Comparison of ENCODE assay signal across 12 cellular contexts in the genomic region with DNA sequence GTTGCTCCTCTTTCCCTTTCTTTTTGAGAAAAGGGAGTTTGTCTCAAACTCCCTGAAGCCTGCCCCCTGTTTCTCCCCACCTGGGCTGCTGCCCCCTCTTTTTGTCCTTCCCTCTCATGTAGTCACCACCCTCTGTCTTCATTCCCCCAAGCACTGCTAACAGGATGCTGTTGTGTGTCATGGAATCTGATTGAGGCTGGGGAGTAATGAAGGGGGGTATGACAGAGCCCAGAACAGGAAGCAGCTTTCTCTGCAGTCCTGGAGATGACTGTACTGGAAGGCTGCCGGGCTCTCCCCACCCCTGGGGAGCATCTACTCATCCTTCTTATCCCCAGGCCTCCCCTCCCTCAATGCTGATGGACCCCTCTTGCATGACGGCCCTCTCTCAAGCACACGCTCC.
DNase-seq lines count a peak whose midpoint lies in the region; ATAC-seq, FAIRE-seq and TF ChIP-seq lines count a peak whose summit lies in the region.
"Had no signal": no experiment of that assay in that cellular context is flagged by ENCODE, and none has a peak within 500 bp of the region (broad histone marks: within the 10 kb centered on the region; RNA-seq: fewer than 3 reads in every experiment).

No MANE protein-coding gene starts in this region.

- H3K27me3 ChIP-seq in DND-41 (ENCODE audit: insufficient read depth, low read length, poor library complexity) (peaks cover 27% of the 10 kb centered on the region), endothelial cell of umbilical vein (ENCODE audit: control insufficient read depth in 2 of 2, insufficient read depth in 2 of 2, low read length in 2 of 2) (peaks cover 0 to 2% of the 10 kb centered on the region in 2 experiments), trophoblast cell (ENCODE audit: insufficient read depth, low read length) (no peaks in the 10 kb centered on the region), SJCRH30 (no peaks in the 10 kb centered on the region), HAP-1 (ENCODE audit: low read depth) (peaks cover 6% of the 10 kb centered on the region; the same call in 1 of the 2 replicates)
- H3K27me3 ChIP-seq: cardiac muscle cell, tibial artery had no signal

- no peaks in the 10 kb centered on the region for H3K79me2 ChIP-seq in DND-41 (ENCODE audit: insufficient read depth, low read length)
- H3K79me2 ChIP-seq in endothelial cell of umbilical vein (ENCODE audit: control insufficient read depth, insufficient read depth, low read length): no peaks in the 10 kb centered on the region
- no peaks in the 10 kb centered on the region for H3K79me2 ChIP-seq in trophoblast cell (ENCODE audit: control insufficient read depth, insufficient read depth, low read length, poor library complexity)

- no peak overlapping the region for H4K8ac ChIP-seq in trophoblast cell (ENCODE audit: low read depth, low read length)

- peak overlapping the region; percentile 34 for H2BK120ac ChIP-seq in trophoblast cell (ENCODE audit: insufficient read depth, low read length, poor library complexity)

- peaks cover 17% of the 10 kb centered on the region for H3K79me1 ChIP-seq in trophoblast cell (ENCODE audit: low read length)

- in situ Hi-C loops in HAP-1 (cut with MboI; ENCODE audit: low sequenced_read_pairs): no loop called here

- H3K4me2 ChIP-seq in DND-41 (ENCODE audit: insufficient read depth, low read length) (no peak overlapping the region), endothelial cell of umbilical vein (ENCODE audit: insufficient read depth, low read length) (peak overlapping the region; percentile 43), trophoblast cell (ENCODE audit: low read length) (no peak overlapping the region)

- H2AK5ac ChIP-seq in trophoblast cell (ENCODE audit: low read length): no peak overlapping the region

- peak overlapping the region; percentile 50 for H4K91ac ChIP-seq in trophoblast cell (ENCODE audit: low read depth, low read length)

- H3K14ac ChIP-seq in trophoblast cell (ENCODE audit: low read length): no peak overlapping the region

- no peak overlapping the region for H4K12ac ChIP-seq in trophoblast cell (ENCODE audit: low read depth, low read length)

- peak overlapping the region; percentile 35 for H2BK5ac ChIP-seq in trophoblast cell (ENCODE audit: low read depth, low read length, poor library complexity)

- dilution Hi-C loops in endothelial cell of umbilical vein (cut with MboI; ENCODE audit: extremely low pct_ligation_motif_present, low sequenced_read_pairs): no loop called here

- no peaks in the 10 kb centered on the region for H3K9me3 ChIP-seq in DND-41 (ENCODE audit: insufficient read depth, low read length, severe bottlenecking)
- H3K9me3 ChIP-seq in endothelial cell of umbilical vein (replicated peaks; ENCODE audit: control insufficient read depth, insufficient read depth, low read length): no peaks in the 10 kb centered on the region
- H3K9me3 ChIP-seq in trophoblast cell (ENCODE audit: insufficient read depth, low read depth, low read length): peaks cover 3% of the 10 kb centered on the region
- H3K9me3 ChIP-seq in SJCRH30 (replicated peaks): no peaks in the 10 kb centered on the region
- H3K9me3 ChIP-seq in HAP-1: no peaks in the 10 kb centered on the region
- H3K9me3 ChIP-seq: tibial artery had no signal

- H3K9ac ChIP-seq in DND-41 (ENCODE audit: low read depth, low read length): no peak overlapping the region
- H3K9ac ChIP-seq in endothelial cell of umbilical vein (replicated peaks; ENCODE audit: extremely low read depth, insufficient read depth, low read length): peak overlapping the region; percentile 14
- no peak overlapping the region for H3K9ac ChIP-seq in trophoblast cell (ENCODE audit: low read length)

- no peak overlapping the region for H3K4ac ChIP-seq in trophoblast cell (ENCODE audit: low read depth, low read length)

- peak; percentile 69 for FAIRE-seq in RCC 7860 (lab: Jason Lieb, UNC)
- FAIRE-seq in endothelial cell of umbilical vein (lab: Jason Lieb, UNC): peak; percentile 93

- no CpG with 5 or more reads among the region's 3 CpGs for WGBS in trophoblast cell (ENCODE audit: extremely low coverage, insufficient coverage, insufficient read length)

- H3K9me1 ChIP-seq in endothelial cell of umbilical vein (replicated peaks; ENCODE audit: control insufficient read depth, extremely low read depth, insufficient read depth, low read length): no peaks in the 10 kb centered on the region

- no TSS peak for BruUV-seq in endothelial cell of umbilical vein (replicated peaks; lab: Mats Ljungman, UMichigan)

- H3K4me3 ChIP-seq in DND-41 (ENCODE audit: low read depth in 1 of 2, low read length in 2 of 2) (no peak overlapping the region), endothelial cell of umbilical vein (replicated peaks in 1 of 3; ENCODE audit: insufficient read depth in 1 of 3, low read depth in 1 of 3, low read length in 3 of 3) (no peak overlapping the region), trophoblast cell (ENCODE audit: low read depth, low read length) (no peak overlapping the region), SJCRH30 (no peak overlapping the region), HAP-1 (no peak overlapping the region)
- H3K4me3 ChIP-seq: cardiac muscle cell, tibial artery had no signal

- peak overlapping the region; percentile 23 for H2BK12ac ChIP-seq in trophoblast cell (ENCODE audit: low read length)

- POLR2A ChIA-PET in endothelial cell of umbilical vein (lab: Charles Lee): no interaction called here

- H3K23ac ChIP-seq in trophoblast cell (ENCODE audit: low read length): no peak overlapping the region

- intact Hi-C loops in endothelial cell of umbilical vein (cut with micrococcal nuclease): loop anchor here (1.0 to 5.0 kb wide), 3 partner anchors 22 to 182 kb away; partner anchors contain the start of gene ABHD5

- DNase-seq in DND-41: no peak
- DNase-seq in RCC 7860 (ENCODE audit: low spot score): peak; percentile 82
- peak; percentile 84 for DNase-seq in endothelial cell of umbilical vein (ENCODE audit: low read depth, low spot score)
- no peak for DNase-seq in trophoblast cell
- DNase-seq in SJCRH30: no peak
- DNase-seq in HAP-1 (ENCODE audit: low spot score in 2 of 2): no peak
- DNase-seq: DMS79 treated with DMSO at 0.1 percent for 48 hours; stimulated activated CD4-positive, alpha-beta T cell treated with anti-CD3 and anti-CD28 coated beads, Interleukin-4, amount 100 ng/mL, for 1 hour; tibial artery had no signal

- H3K36me3 ChIP-seq in DND-41 (ENCODE audit: insufficient read depth, low read length): no peaks in the 10 kb centered on the region
- no peaks in the 10 kb centered on the region for H3K36me3 ChIP-seq in endothelial cell of umbilical vein (ENCODE audit: control insufficient read depth in 2 of 2, extremely low read depth in 1 of 2, insufficient read depth in 2 of 2, low read length in 2 of 2)
- no peaks in the 10 kb centered on the region for H3K36me3 ChIP-seq in trophoblast cell (ENCODE audit: control insufficient read depth in 1 of 2, insufficient read depth in 2 of 2, low read length in 2 of 2)
- H3K36me3 ChIP-seq in SJCRH30: no peaks in the 10 kb centered on the region
- H3K36me3 ChIP-seq in HAP-1 (replicated peaks): no peaks in the 10 kb centered on the region
- H3K36me3 ChIP-seq: cardiac muscle cell, tibial artery had no signal

- H2AFZ ChIP-seq in DND-41 (ENCODE audit: low read depth, low read length): no peak overlapping the region
- H2AFZ ChIP-seq in endothelial cell of umbilical vein (ENCODE audit: low read depth, low read length): peak overlapping the region; percentile 63
- no peak overlapping the region for H2AFZ ChIP-seq in trophoblast cell (ENCODE audit: insufficient read depth, low read length, poor library complexity)

- H3K4me1 ChIP-seq in DND-41 (ENCODE audit: insufficient read depth, low read length) (no peaks in the 10 kb centered on the region), endothelial cell of umbilical vein (ENCODE audit: control insufficient read depth, extremely low read depth, insufficient read depth, low read length) (peaks cover 49% of the 10 kb centered on the region), trophoblast cell (ENCODE audit: control insufficient read depth in 1 of 2, insufficient read depth in 2 of 2, low read length in 2 of 2) (peaks cover 18 to 28% of the 10 kb centered on the region in 2 experiments), SJCRH30 (no peaks in the 10 kb centered on the region), HAP-1 (no peaks in the 10 kb centered on the region)

- peak; percentile 28 for TF ChIP-seq POLR2A in endothelial cell of umbilical vein (IDR thresholded peaks at IDR 0.05; ENCODE audit: low read depth, low read length)
- TF ChIP-seq POLR2A in GM18505 (IDR thresholded peaks at IDR 0.05; ENCODE audit: borderline replicate concordance, extremely low read depth, insufficient read depth, insufficient read length): no peak

- TF ChIP-seq CTCF in DND-41 (IDR thresholded peaks at IDR 0.05; ENCODE audit: borderline replicate concordance, extremely low read depth, low read length, poor library complexity, severe bottlenecking) (no peak), endothelial cell of umbilical vein (IDR thresholded peaks at IDR 0.05; ENCODE audit: extremely low read depth in 1 of 2, insufficient read depth in 1 of 2, low read depth in 1 of 2, low read length in 2 of 2) (no peak)

- CTCF ChIA-PET in endothelial cell of umbilical vein (lab: Charles Lee): interaction anchor here (1.3 to 11.9 kb wide), 2 partner anchors 16 to 28 kb away, joined by 4 to 140 read pairs; no protein-coding TSS in a partner anchor

- peak overlapping the region; percentile 38 for H3K18ac ChIP-seq in trophoblast cell (ENCODE audit: low read length)

- H3K27ac ChIP-seq in DND-41 (ENCODE audit: low read length) (no peak overlapping the region), endothelial cell of umbilical vein (ENCODE audit: insufficient read depth, low read depth, low read length) (peak overlapping the region; percentile 82), trophoblast cell (ENCODE audit: low read depth, low read length) (peak overlapping the region; percentile 51), SJCRH30 (no peak overlapping the region)
- H3K27ac ChIP-seq: cardiac muscle cell had no signal

- ATAC-seq in DND-41 (ENCODE audit: insufficient read depth, low read depth): peak; percentile 48; the same call in 1 of the 3 replicates
- no peak for ATAC-seq in GM18505 (IDR thresholded peaks at IDR 0.05; ENCODE audit: unreplicated experiment)
- ATAC-seq in HG03442 (IDR thresholded peaks at IDR 0.05; ENCODE audit: unreplicated experiment): no peak

- H4K20me1 ChIP-seq in DND-41 (ENCODE audit: insufficient read depth, low read length) (no peaks in the 10 kb centered on the region), endothelial cell of umbilical vein (replicated peaks; ENCODE audit: control insufficient read depth, extremely low read depth, insufficient read depth, low read length) (no peaks in the 10 kb centered on the region)

TF ChIP-seq in endothelial cell of umbilical vein, 7 proteins besides CTCF, POLR2A, EP300 and RAD21 (continues in another document):
- no peak for TF ChIP-seq MYC (IDR thresholded peaks at IDR 0.05; ENCODE audit: low read depth, low read length)
- TF ChIP-seq FOS (IDR thresholded peaks at IDR 0.05; ENCODE audit: borderline replicate concordance, insufficient read depth, low read length): peak; percentile 90
- peak; percentile 63 for TF ChIP-seq JUN (IDR thresholded peaks at IDR 0.05; ENCODE audit: borderline replicate concordance, insufficient read depth, insufficient read length, low read depth)

Comparison
In these comparisons a context has a peak if more than half of its experiments do, and no peak if none do; other contexts are left out.
1. DNase-seq: peak in RCC 7860 (single experiment) and endothelial cell of umbilical vein (single experiment); none in DND-41 (single experiment), trophoblast cell (0 of 2), SJCRH30 (0 of 2) and HAP-1 (0 of 2).
2. H3K27ac ChIP-seq: peak in endothelial cell of umbilical vein (single experiment) and trophoblast cell (single experiment); none in DND-41 (single experiment) and SJCRH30 (single experiment).